In genomic region chr20:46089076-46089337, GRCh38 we compare ENCODE assay signal across 1 cellular context.
TF ChIP-seq lines count a peak whose summit lies in the region.

No MANE protein-coding gene starts in this region.

TF ChIP-seq in GM12878, 131 proteins besides CTCF, POLR2A, EP300 and RAD21:
- peak; percentile 65; the same call in 1 of the 2 replicates for TF ChIP-seq RUNX3 (IDR thresholded peaks at IDR 0.05; ENCODE audit: low read length)
- TF ChIP-seq, protein P1, sequence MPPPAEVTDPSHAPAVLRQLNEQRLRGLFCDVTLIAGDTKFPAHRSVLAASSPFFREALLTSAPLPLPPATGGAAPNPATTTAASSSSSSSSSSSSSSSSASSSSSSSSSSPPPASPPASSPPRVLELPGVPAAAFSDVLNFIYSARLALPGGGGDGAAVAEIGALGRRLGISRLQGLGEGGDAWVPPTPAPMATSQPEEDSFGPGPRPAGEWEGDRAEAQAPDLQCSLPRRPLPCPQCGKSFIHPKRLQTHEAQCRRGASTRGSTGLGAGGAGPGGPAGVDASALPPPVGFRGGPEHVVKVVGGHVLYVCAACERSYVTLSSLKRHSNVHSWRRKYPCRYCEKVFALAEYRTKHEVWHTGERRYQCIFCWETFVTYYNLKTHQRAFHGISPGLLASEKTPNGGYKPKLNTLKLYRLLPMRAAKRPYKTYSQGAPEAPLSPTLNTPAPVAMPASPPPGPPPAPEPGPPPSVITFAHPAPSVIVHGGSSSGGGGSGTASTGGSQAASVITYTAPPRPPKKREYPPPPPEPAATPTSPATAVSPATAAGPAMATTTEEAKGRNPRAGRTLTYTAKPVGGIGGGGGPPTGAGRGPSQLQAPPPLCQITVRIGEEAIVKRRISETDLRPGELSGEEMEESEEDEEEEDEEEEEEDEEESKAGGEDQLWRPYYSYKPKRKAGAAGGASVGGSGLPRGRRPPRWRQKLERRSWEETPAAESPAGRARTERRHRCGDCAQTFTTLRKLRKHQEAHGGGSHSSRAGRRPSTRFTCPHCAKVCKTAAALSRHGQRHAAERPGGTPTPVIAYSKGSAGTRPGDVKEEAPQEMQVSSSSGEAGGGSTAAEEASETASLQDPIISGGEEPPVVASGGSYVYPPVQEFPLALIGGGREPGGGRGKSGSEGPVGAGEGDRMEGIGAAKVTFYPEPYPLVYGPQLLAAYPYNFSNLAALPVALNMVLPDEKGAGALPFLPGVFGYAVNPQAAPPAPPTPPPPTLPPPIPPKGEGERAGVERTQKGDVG (CRISPR knock-in tag; IDR thresholded peaks at IDR 0.05): no peak
- no peak for TF ChIP-seq CREM (IDR thresholded peaks at IDR 0.05; ENCODE audit: low read depth)
- TF ChIP-seq NBN (IDR thresholded peaks at IDR 0.05): peak; percentile 52; the same call in 1 of the 2 replicates
- no peak for TF ChIP-seq WRNIP1 (IDR thresholded peaks at IDR 0.05; ENCODE audit: borderline replicate concordance, low read depth, low read length)
- TF ChIP-seq IKZF2 (IDR thresholded peaks at IDR 0.05): peak; percentile 24 to 32; a peak in 1 of 4 replicates
- TF ChIP-seq, protein P2, sequence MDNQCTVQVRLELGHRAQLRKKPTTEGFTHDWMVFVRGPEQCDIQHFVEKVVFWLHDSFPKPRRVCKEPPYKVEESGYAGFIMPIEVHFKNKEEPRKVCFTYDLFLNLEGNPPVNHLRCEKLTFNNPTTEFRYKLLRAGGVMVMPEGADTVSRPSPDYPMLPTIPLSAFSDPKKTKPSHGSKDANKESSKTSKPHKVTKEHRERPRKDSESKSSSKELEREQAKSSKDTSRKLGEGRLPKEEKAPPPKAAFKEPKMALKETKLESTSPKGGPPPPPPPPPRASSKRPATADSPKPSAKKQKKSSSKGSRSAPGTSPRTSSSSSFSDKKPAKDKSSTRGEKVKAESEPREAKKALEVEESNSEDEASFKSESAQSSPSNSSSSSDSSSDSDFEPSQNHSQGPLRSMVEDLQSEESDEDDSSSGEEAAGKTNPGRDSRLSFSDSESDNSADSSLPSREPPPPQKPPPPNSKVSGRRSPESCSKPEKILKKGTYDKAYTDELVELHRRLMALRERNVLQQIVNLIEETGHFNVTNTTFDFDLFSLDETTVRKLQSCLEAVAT (IDR thresholded peaks at IDR 0.05): 0 out of 2 replicates have a peak, but pooled peaks have one; percentile 22
- TF ChIP-seq NFYA (IDR thresholded peaks at IDR 0.05; ENCODE audit: borderline replicate concordance, low read depth, low read length): no peak
- TF ChIP-seq RELA (IDR thresholded peaks at IDR 0.05; ENCODE audit: borderline replicate concordance, partially characterized antibody): no peak
- TF ChIP-seq IRF5 (IDR thresholded peaks at IDR 0.05; ENCODE audit: borderline replicate concordance): peak; percentile 52
- TF ChIP-seq, protein P3, sequence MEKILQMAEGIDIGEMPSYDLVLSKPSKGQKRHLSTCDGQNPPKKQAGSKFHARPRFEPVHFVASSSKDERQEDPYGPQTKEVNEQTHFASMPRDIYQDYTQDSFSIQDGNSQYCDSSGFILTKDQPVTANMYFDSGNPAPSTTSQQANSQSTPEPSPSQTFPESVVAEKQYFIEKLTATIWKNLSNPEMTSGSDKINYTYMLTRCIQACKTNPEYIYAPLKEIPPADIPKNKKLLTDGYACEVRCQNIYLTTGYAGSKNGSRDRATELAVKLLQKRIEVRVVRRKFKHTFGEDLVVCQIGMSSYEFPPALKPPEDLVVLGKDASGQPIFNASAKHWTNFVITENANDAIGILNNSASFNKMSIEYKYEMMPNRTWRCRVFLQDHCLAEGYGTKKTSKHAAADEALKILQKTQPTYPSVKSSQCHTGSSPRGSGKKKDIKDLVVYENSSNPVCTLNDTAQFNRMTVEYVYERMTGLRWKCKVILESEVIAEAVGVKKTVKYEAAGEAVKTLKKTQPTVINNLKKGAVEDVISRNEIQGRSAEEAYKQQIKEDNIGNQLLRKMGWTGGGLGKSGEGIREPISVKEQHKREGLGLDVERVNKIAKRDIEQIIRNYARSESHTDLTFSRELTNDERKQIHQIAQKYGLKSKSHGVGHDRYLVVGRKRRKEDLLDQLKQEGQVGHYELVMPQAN (conservative IDR thresholded peaks at IDR 0.05): no peak; the same call in 1 of the 2 replicates
- TF ChIP-seq CUX1 (IDR thresholded peaks at IDR 0.05; ENCODE audit: insufficient replicate concordance, low read depth, low read length): no peak
- peak; percentile 42; the same call in 1 of the 2 replicates for TF ChIP-seq SPI1 (IDR thresholded peaks at IDR 0.05; ENCODE audit: borderline replicate concordance, insufficient read depth, low read depth, low read length)
